ENCODE assay signal across 8 cellular contexts in genomic region chr20:19973920-19974620, GRCh38. TPM values are rescaled to one million over a fixed set of nuclear protein-coding genes. Genes with fewer than 3 reads are reported as not detected.
DNase-seq lines count a peak whose midpoint lies in the region; ATAC-seq and TF ChIP-seq lines count a peak whose summit lies in the region.

No MANE protein-coding gene starts in this region.

- ATAC-seq in SK-N-SH treated with all-trans-retinoic acid at 6 μM for 48 hours (no peak), mucosa of descending colon (peak; percentile 37), aorta (ENCODE audit: low FRiP score) (peak; percentile 82), HG02623 (IDR thresholded peaks at IDR 0.05; ENCODE audit: unreplicated experiment) (no peak), GM18502 (IDR thresholded peaks at IDR 0.05; ENCODE audit: poor library complexity, unreplicated experiment) (no peak), HG03095 (IDR thresholded peaks at IDR 0.05; ENCODE audit: unreplicated experiment) (no peak)

- POLR2A ChIA-PET in SK-N-SH (lab: Yijun Ruan, JAX): no interaction called here

- CTCF ChIA-PET in SK-N-SH (lab: Yijun Ruan, JAX): interaction anchor here (1.1 to 1.2 kb wide), 2 partner anchors 12 to 190 kb away, joined by 3 read pairs; no protein-coding TSS in a partner anchor

- H4K20me1 ChIP-seq in SK-N-SH (ENCODE audit: insufficient read depth): no peaks in the 10 kb centered on the region

- 58% methylated on average over 8 of the region's 8 CpGs for WGBS in SK-N-SH (ENCODE audit: low lambda C conversion rate)
- 14 to 16% methylated on average over 8 of the region's 8 CpGs for WGBS in aorta, 2 donors

- H2AFZ ChIP-seq in SK-N-SH (ENCODE audit: low read depth): peak overlapping the region; percentile 57; the same call in 1 of the 2 replicates

- TF ChIP-seq CTCF in SK-N-SH (IDR thresholded peaks at IDR 0.05) (no peak), mucosa of descending colon (IDR thresholded peaks at IDR 0.05) (no peak)

- H3K27ac ChIP-seq in SK-N-SH (ENCODE audit: low read depth in 2 of 2, low read length in 1 of 2) (peak overlapping the region; percentile 82 to 84), aorta (ENCODE audit: low read depth in 1 of 2, low read length in 2 of 2) (peak overlapping the region; percentile 96 to 97)

- DNase-seq in SK-N-SH (no peak), epidermal melanocyte (ENCODE audit: insufficient read length, low spot score) (peak; percentile 51), mucosa of descending colon (peak in 2 of 3 donors; percentile 45 to 73), aorta (peak; percentile 82 to 92)

- H3K4me2 ChIP-seq in SK-N-SH: peak overlapping the region; percentile 75; the same call in 1 of the 2 replicates

- peaks cover 29% of the 10 kb centered on the region; the same call in 1 of the 2 replicates for H3K79me2 ChIP-seq in SK-N-SH (ENCODE audit: insufficient read depth)

- H3K9me3 ChIP-seq in SK-N-SH (no peaks in the 10 kb centered on the region), mucosa of descending colon (no peaks in the 10 kb centered on the region), aorta (ENCODE audit: control insufficient read depth, low read length) (no peaks in the 10 kb centered on the region)

- H3K9ac ChIP-seq in SK-N-SH: peak overlapping the region; percentile 52; the same call in 1 of the 2 replicates

- peaks cover 23 to 31% of the 10 kb centered on the region in 2 experiments; a peak in 3 of 4 replicates for H3K4me1 ChIP-seq in SK-N-SH (ENCODE audit: control insufficient read depth in 1 of 2, insufficient read depth in 2 of 2, low read depth in 1 of 2, low read length in 1 of 2)
- H3K4me1 ChIP-seq in mucosa of descending colon (ENCODE audit: low read depth): peaks cover 4% of the 10 kb centered on the region
- H3K4me1 ChIP-seq in aorta (ENCODE audit: control insufficient read depth in 1 of 2, insufficient read depth in 2 of 2, low read length in 2 of 2): peaks cover 4 to 5% of the 10 kb centered on the region in 2 donors

- no peaks in the 10 kb centered on the region for H3K27me3 ChIP-seq in SK-N-SH (ENCODE audit: insufficient read depth)
- H3K27me3 ChIP-seq in aorta (ENCODE audit: control insufficient read depth in 1 of 2, insufficient read depth in 2 of 2, low read length in 1 of 2): no peaks in the 10 kb centered on the region

- intact Hi-C loops in mucosa of descending colon (cut with DNase I, micrococcal nuclease): no loop called here
- intact Hi-C loops in aorta (cut with DNase I): loop anchor here (2.0 to 5.0 kb wide), 2 partner anchors 29 to 87 kb away; no protein-coding TSS in a partner anchor

- TF ChIP-seq RAD21 in SK-N-SH (IDR thresholded peaks at IDR 0.05; ENCODE audit: low read length): no peak

- peaks cover 22% of the 10 kb centered on the region for H3F3A ChIP-seq in SK-N-SH (replicated peaks; ENCODE audit: insufficient read depth)

- H3K36me3 ChIP-seq in SK-N-SH (replicated peaks in 1 of 2; ENCODE audit: control insufficient read depth in 1 of 2, insufficient read depth in 2 of 2, low read length in 1 of 2) (peaks cover 0 to 4% of the 10 kb centered on the region in 2 experiments), mucosa of descending colon (ENCODE audit: low read depth) (no peaks in the 10 kb centered on the region), aorta (ENCODE audit: control insufficient read depth in 1 of 2, insufficient read depth in 2 of 2, low read length in 1 of 2) (peaks cover 0 to 2% of the 10 kb centered on the region in 2 donors)

- no peaks in the 10 kb centered on the region for H3K9me2 ChIP-seq in SK-N-SH

- peak overlapping the region in 1 of 2 experiments; percentile 7; a peak in 1 of 4 replicates for H3K4me3 ChIP-seq in SK-N-SH (ENCODE audit: low read depth in 2 of 2, low read length in 1 of 2)
- H3K4me3 ChIP-seq in mucosa of descending colon: no peak overlapping the region
- H3K4me3 ChIP-seq in aorta (ENCODE audit: low read length in 2 of 2): no peak overlapping the region

- TF ChIP-seq EP300 in SK-N-SH (IDR thresholded peaks at IDR 0.05; ENCODE audit: borderline replicate concordance in 1 of 2, low read depth in 1 of 2, low read length in 1 of 2): peak in 1 of 2 experiments; percentile 45; a peak in 1 of 4 replicates

TF ChIP-seq in SK-N-SH, 30 proteins besides CTCF, POLR2A, EP300 and RAD21 (continues in another document):
- TF ChIP-seq FOSL2 (IDR thresholded peaks at IDR 0.05; ENCODE audit: borderline replicate concordance, low read depth): no peak; the same call in 1 of the 2 replicates
- TF ChIP-seq GABPA (IDR thresholded peaks at IDR 0.05; ENCODE audit: low read depth): no peak
- TF ChIP-seq POLR2AphosphoS5 (IDR thresholded peaks at IDR 0.05; ENCODE audit: low read depth, low read length): no peak
- TF ChIP-seq MAX (IDR thresholded peaks at IDR 0.05; ENCODE audit: low read depth): no peak
- no peak for TF ChIP-seq TEAD4 (IDR thresholded peaks at IDR 0.05; ENCODE audit: borderline replicate concordance, insufficient read depth)
- no peak for TF ChIP-seq FOXJ3 (CRISPR knock-in tag; IDR thresholded peaks at IDR 0.05)
- TF ChIP-seq, protein P1, sequence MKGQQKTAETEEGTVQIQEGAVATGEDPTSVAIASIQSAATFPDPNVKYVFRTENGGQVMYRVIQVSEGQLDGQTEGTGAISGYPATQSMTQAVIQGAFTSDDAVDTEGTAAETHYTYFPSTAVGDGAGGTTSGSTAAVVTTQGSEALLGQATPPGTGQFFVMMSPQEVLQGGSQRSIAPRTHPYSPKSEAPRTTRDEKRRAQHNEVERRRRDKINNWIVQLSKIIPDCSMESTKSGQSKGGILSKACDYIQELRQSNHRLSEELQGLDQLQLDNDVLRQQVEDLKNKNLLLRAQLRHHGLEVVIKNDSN (IDR thresholded peaks at IDR 0.05; ENCODE audit: borderline replicate concordance, low read depth): no peak
- no peak for TF ChIP-seq TAF1 (IDR thresholded peaks at IDR 0.05; ENCODE audit: borderline replicate concordance, low read depth, low read length)
- no peak for TF ChIP-seq SMC3 (IDR thresholded peaks at IDR 0.05; ENCODE audit: low read depth, low read length)

TF ChIP-seq in SK-N-SH treated with all-trans-retinoic acid at 6 μM for 48 hours, 23 proteins besides CTCF, POLR2A, EP300 and RAD21:
- TF ChIP-seq GLIS3 (CRISPR knock-in tag; IDR thresholded peaks at IDR 0.05) (no peak), ISL1 (CRISPR knock-in tag; IDR thresholded peaks at IDR 0.05) (no peak), TSHZ2 (CRISPR knock-in tag; IDR thresholded peaks at IDR 0.05) (no peak), ZFP3 (CRISPR knock-in tag; IDR thresholded peaks at IDR 0.05) (no peak), ARNTL (CRISPR knock-in tag; IDR thresholded peaks at IDR 0.05; ENCODE audit: borderline replicate concordance, low read depth) (no peak), ESRRG (CRISPR knock-in tag; IDR thresholded peaks at IDR 0.05) (no peak), OSR1 (CRISPR knock-in tag; IDR thresholded peaks at IDR 0.05) (no peak), TOX (CRISPR knock-in tag; IDR thresholded peaks at IDR 0.05; ENCODE audit: borderline replicate concordance) (no peak)
- TF ChIP-seq, protein P2, sequence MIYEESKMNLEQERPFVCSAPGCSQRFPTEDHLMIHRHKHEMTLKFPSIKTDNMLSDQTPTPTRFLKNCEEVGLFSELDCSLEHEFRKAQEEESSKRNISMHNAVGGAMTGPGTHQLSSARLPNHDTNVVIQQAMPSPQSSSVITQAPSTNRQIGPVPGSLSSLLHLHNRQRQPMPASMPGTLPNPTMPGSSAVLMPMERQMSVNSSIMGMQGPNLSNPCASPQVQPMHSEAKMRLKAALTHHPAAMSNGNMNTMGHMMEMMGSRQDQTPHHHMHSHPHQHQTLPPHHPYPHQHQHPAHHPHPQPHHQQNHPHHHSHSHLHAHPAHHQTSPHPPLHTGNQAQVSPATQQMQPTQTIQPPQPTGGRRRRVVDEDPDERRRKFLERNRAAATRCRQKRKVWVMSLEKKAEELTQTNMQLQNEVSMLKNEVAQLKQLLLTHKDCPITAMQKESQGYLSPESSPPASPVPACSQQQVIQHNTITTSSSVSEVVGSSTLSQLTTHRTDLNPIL (CRISPR knock-in tag; IDR thresholded peaks at IDR 0.05; ENCODE audit: low read depth): no peak

RNA-seq across cellular contexts. Expression of gene NAA20, which starts 43.1 kb away (rescaled TPM):
- polyA plus RNA-seq in SK-N-SH (2012; rRNA removed) (85.0 and 91.8 TPM in 2 replicates), aorta (10 to 100 TPM; 56.0 to 69.5 TPM)
- polyA plus RNA-seq in SK-N-SH (2012; cell fraction: cytosol; rRNA removed): 103 and 119 TPM in 2 replicates
- polyA plus RNA-seq in SK-N-SH (2012; cell fraction: nucleus; rRNA removed): 20.4 and 44.9 TPM in 2 replicates
- total RNA-seq in mucosa of descending colon (10 to 100 TPM; 38.7 to 46.6 (median 42.3) TPM), aorta (10 to 100 TPM; 38.1 to 40.6 TPM)

Comparison
In these comparisons a context has a peak if more than half of its experiments do, and no peak if none do; other contexts are left out.
1. ATAC-seq: peak in mucosa of descending colon (single experiment) and aorta (single experiment); none in SK-N-SH treated with all-trans-retinoic acid at 6 μM for 48 hours (single experiment), HG02623 (single experiment), GM18502 (single experiment) and HG03095 (single experiment).
2. intact Hi-C loops: an anchor here in aorta (2.0 to 5.0 kb wide); none called in mucosa of descending colon.